In the genomic region with DNA sequence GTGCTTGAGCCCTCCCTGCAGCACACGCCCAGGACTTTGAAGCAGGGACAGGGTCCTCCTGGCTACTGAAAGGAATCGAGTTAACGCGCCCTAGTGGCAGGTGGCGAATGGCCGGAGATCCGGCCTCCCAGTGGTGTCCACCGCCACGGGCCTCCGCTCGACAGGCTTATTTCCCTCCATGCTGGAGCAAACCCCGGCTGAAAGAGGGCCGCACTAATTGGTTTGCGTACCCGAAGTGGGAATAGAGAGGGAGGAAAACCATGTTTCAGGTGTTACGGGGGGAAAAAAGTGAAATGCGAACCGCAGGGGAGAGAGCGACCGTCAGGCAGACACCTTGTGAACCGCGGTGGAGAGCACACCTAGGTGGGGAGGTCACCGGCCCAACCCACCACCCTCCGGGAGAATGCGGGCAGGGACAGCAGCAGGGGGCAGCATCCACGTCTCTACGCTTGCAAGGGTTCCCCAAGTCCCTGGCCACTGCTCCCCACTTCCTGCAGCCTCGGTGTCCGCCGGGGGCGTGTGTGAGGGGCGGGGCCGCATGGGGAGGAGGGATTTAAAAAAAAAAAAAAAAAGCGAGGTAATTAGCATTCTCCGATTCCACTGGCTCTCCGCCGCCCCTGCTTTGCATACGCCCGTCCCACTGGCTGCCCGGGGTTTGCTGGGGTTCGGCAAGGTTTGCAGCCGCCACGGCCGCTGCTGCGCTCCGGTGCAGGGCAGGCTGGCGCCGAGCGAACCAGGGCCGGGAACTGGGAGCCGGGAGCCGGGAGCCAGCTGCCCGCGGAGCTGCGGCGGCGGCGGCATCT, we compare ENCODE assay signal across 1 cellular context.
TF ChIP-seq lines count a peak whose summit lies in the region.

No MANE protein-coding gene starts in this region.

TF ChIP-seq in IMR-90, 13 proteins besides CTCF, POLR2A, EP300 and RAD21:
- TF ChIP-seq, protein P1, sequence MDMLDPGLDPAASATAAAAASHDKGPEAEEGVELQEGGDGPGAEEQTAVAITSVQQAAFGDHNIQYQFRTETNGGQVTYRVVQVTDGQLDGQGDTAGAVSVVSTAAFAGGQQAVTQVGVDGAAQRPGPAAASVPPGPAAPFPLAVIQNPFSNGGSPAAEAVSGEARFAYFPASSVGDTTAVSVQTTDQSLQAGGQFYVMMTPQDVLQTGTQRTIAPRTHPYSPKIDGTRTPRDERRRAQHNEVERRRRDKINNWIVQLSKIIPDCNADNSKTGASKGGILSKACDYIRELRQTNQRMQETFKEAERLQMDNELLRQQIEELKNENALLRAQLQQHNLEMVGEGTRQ (IDR thresholded peaks at IDR 0.05; ENCODE audit: low read depth, low read length) = no peak
- TF ChIP-seq SMC3 (IDR thresholded peaks at IDR 0.05; ENCODE audit: low read depth, low read length) (0 out of 2 replicates have a peak, but pooled peaks have one; percentile 11), MAZ (IDR thresholded peaks at IDR 0.05; ENCODE audit: borderline replicate concordance, low read depth, low read length) (0 out of 2 replicates have a peak, but pooled peaks have one; percentile 29), MXI1 (IDR thresholded peaks at IDR 0.05; ENCODE audit: borderline replicate concordance, low read depth, low read length) (0 out of 2 replicates have a peak, but pooled peaks have one; percentile 25)
